In the genomic region with DNA sequence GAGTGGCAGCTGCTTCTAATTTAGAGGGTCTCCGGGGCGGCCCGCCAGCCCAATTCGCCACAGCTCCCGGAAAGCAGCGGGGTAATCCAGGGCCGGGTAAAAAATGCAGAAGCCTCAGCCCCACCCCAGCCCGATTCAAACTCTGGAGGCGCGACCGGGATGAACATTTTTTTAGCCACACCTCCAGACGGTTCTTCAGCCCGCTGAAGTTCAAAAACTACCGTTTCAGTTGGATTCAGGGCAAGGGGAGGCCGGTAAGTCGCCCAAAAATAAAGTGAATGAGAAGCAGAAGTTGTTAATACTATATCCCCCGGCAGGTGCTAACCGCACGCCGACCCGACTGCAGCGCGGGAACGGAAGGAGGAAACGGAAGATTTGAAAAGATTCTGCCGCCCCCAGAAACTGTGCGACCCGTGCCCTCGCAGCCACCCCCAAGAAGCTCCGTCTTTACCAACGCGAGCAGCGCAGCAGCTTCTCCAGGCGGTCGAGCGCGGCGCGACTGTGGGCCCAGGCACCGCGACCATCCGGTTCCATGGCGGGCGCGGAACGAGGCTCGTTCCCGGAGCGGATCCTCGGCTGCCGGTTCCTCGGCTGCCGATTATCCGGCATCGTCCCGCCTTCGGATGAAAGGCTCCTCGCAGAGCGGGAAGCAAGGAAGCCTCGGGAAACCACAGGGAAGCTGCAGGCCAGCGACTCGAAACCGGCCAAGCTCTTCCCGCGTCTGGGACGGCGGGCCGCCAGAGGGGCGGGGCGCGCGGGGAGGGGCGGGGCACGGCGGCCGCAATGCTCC, we compare ENCODE assay signal across 1 cellular context.
TF ChIP-seq lines count a peak whose summit lies in the region.

A gene (minus strand): TSS at position 723 of the 790 bp plus-strand sequence. CDS start 114 bp downstream, at position 609.

TF ChIP-seq in HEK293, 187 proteins besides CTCF, POLR2A, EP300 and RAD21 (continued from another document and continues in another):
- TF ChIP-seq, protein P1, sequence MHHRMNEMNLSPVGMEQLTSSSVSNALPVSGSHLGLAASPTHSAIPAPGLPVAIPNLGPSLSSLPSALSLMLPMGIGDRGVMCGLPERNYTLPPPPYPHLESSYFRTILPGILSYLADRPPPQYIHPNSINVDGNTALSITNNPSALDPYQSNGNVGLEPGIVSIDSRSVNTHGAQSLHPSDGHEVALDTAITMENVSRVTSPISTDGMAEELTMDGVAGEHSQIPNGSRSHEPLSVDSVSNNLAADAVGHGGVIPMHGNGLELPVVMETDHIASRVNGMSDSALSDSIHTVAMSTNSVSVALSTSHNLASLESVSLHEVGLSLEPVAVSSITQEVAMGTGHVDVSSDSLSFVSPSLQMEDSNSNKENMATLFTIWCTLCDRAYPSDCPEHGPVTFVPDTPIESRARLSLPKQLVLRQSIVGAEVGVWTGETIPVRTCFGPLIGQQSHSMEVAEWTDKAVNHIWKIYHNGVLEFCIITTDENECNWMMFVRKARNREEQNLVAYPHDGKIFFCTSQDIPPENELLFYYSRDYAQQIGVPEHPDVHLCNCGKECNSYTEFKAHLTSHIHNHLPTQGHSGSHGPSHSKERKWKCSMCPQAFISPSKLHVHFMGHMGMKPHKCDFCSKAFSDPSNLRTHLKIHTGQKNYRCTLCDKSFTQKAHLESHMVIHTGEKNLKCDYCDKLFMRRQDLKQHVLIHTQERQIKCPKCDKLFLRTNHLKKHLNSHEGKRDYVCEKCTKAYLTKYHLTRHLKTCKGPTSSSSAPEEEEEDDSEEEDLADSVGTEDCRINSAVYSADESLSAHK (tag by site-specific recombination; IDR thresholded peaks at IDR 0.05) = no peak
- TF ChIP-seq ZNF214 (tag by site-specific recombination; IDR thresholded peaks at IDR 0.05; ENCODE audit: borderline replicate concordance) = no peak
- TF ChIP-seq, protein P2, sequence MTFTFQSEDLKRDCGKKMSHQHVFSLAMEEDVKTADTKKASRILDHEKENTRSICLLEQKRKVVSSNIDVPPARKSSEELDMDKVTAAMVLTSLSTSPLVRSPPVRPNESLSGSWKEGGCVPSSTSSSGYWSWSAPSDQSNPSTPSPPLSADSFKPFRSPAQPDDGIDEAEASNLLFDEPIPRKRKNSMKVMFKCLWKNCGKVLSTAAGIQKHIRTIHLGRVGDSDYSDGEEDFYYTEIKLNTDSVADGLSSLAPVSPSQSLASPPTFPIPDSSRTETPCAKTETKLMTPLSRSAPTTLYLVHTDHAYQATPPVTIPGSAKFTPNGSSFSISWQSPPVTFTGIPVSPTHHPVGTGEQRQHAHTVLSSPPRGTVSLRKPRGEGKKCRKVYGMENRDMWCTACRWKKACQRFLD (tag by site-specific recombination; IDR thresholded peaks at IDR 0.05) = no peak
- TF ChIP-seq ZNF473 (tag by site-specific recombination; IDR thresholded peaks at IDR 0.05) = no peak
- TF ChIP-seq KLF1 (tag by site-specific recombination; IDR thresholded peaks at IDR 0.05) = no peak; the same call in 1 of the 2 replicates
- no peak for TF ChIP-seq ZNF416 (tag by site-specific recombination; IDR thresholded peaks at IDR 0.05)
- TF ChIP-seq, protein P3, sequence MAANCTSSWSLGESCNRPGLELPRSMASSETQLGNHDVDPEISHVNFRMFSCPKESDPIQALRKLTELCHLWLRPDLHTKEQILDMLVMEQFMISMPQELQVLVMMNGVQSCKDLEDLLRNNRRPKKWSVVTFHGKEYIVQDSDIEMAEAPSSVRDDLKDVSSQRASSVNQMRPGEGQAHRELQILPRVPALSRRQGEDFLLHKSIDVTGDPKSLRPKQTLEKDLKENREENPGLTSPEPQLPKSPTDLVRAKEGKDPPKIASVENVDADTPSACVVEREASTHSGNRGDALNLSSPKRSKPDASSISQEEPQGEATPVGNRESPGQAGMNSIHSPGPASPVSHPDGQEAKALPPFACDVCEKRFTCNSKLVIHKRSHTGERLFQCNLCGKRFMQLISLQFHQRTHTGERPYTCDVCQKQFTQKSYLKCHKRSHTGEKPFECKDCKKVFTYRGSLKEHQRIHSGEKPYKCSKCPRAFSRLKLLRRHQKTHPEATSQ (tag by site-specific recombination; IDR thresholded peaks at IDR 0.05) = no peak
- peak; percentile 15; the same call in 1 of the 2 replicates for TF ChIP-seq SP3 (tag by site-specific recombination; IDR thresholded peaks at IDR 0.05)
- TF ChIP-seq, protein P4, sequence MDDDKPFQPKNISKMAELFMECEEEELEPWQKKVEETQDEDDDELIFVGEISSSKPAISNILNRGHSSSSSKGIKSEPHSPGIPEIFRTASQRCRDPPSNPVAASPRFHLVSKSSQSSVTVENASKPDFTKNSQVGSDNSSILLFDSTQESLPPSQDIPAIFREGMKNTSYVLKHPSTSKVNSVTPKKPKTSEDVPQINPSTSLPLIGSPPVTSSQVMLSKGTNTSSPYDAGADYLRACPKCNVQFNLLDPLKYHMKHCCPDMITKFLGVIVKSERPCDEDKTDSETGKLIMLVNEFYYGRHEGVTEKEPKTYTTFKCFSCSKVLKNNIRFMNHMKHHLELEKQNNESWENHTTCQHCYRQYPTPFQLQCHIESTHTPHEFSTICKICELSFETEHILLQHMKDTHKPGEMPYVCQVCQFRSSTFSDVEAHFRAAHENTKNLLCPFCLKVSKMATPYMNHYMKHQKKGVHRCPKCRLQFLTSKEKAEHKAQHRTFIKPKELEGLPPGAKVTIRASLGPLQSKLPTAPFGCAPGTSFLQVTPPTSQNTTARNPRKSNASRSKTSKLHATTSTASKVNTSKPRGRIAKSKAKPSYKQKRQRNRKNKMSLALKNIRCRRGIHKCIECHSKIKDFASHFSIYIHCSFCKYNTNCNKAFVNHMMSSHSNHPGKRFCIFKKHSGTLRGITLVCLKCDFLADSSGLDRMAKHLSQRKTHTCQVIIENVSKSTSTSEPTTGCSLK (tag by site-specific recombination; IDR thresholded peaks at IDR 0.05) = no peak
- TF ChIP-seq, protein P5, sequence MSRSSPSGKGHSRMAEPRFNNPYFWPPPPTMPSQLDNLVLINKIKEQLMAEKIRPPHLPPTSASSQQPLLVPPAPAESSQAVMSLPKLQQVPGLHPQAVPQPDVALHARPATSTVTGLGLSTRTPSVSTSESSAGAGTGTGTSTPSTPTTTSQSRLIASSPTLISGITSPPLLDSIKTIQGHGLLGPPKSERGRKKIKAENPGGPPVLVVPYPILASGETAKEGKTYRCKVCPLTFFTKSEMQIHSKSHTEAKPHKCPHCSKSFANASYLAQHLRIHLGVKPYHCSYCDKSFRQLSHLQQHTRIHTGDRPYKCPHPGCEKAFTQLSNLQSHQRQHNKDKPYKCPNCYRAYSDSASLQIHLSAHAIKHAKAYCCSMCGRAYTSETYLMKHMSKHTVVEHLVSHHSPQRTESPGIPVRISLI (tag by site-specific recombination; IDR thresholded peaks at IDR 0.05) = no peak
- no peak for TF ChIP-seq ZNF19 (tag by site-specific recombination; IDR thresholded peaks at IDR 0.05; ENCODE audit: low read depth)
- TF ChIP-seq, protein P6, sequence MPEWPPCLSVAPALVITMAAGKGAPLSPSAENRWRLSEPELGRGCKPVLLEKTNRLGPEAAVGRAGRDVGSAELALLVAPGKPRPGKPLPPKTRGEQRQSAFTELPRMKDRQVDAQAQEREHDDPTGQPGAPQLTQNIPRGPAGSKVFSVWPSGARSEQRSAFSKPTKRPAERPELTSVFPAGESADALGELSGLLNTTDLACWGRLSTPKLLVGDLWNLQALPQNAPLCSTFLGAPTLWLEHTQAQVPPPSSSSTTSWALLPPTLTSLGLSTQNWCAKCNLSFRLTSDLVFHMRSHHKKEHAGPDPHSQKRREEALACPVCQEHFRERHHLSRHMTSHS (tag by site-specific recombination; IDR thresholded peaks at IDR 0.05) = no peak
- TF ChIP-seq REPIN1 (tag by site-specific recombination; IDR thresholded peaks at IDR 0.05; ENCODE audit: low read depth) = no peak
- TF ChIP-seq, protein P7, sequence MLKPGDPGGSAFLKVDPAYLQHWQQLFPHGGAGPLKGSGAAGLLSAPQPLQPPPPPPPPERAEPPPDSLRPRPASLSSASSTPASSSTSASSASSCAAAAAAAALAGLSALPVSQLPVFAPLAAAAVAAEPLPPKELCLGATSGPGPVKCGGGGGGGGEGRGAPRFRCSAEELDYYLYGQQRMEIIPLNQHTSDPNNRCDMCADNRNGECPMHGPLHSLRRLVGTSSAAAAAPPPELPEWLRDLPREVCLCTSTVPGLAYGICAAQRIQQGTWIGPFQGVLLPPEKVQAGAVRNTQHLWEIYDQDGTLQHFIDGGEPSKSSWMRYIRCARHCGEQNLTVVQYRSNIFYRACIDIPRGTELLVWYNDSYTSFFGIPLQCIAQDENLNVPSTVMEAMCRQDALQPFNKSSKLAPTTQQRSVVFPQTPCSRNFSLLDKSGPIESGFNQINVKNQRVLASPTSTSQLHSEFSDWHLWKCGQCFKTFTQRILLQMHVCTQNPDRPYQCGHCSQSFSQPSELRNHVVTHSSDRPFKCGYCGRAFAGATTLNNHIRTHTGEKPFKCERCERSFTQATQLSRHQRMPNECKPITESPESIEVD (tag by site-specific recombination; IDR thresholded peaks at IDR 0.05) = no peak
- TF ChIP-seq, protein P8, sequence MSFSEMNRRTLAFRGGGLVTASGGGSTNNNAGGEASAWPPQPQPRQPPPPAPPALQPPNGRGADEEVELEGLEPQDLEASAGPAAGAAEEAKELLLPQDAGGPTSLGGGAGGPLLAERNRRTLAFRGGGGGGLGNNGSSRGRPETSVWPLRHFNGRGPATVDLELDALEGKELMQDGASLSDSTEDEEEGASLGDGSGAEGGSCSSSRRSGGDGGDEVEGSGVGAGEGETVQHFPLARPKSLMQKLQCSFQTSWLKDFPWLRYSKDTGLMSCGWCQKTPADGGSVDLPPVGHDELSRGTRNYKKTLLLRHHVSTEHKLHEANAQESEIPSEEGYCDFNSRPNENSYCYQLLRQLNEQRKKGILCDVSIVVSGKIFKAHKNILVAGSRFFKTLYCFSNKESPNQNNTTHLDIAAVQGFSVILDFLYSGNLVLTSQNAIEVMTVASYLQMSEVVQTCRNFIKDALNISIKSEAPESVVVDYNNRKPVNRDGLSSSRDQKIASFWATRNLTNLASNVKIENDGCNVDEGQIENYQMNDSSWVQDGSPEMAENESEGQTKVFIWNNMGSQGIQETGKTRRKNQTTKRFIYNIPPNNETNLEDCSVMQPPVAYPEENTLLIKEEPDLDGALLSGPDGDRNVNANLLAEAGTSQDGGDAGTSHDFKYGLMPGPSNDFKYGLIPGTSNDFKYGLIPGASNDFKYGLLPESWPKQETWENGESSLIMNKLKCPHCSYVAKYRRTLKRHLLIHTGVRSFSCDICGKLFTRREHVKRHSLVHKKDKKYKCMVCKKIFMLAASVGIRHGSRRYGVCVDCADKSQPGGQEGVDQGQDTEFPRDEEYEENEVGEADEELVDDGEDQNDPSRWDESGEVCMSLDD (tag by site-specific recombination; IDR thresholded peaks at IDR 0.05) = 0 out of 2 replicates have a peak, but pooled peaks have one; percentile 36
- TF ChIP-seq MYNN (tag by site-specific recombination; IDR thresholded peaks at IDR 0.05; ENCODE audit: borderline replicate concordance) = no peak
- TF ChIP-seq SCRT2 (tag by site-specific recombination; IDR thresholded peaks at IDR 0.05) = no peak
- no peak for TF ChIP-seq ZNF138 (tag by site-specific recombination; IDR thresholded peaks at IDR 0.05; ENCODE audit: borderline replicate concordance)
- TF ChIP-seq ZFP37 (tag by site-specific recombination; IDR thresholded peaks at IDR 0.05) = peak; percentile 53; the same call in 1 of the 2 replicates
- TF ChIP-seq, protein P9, sequence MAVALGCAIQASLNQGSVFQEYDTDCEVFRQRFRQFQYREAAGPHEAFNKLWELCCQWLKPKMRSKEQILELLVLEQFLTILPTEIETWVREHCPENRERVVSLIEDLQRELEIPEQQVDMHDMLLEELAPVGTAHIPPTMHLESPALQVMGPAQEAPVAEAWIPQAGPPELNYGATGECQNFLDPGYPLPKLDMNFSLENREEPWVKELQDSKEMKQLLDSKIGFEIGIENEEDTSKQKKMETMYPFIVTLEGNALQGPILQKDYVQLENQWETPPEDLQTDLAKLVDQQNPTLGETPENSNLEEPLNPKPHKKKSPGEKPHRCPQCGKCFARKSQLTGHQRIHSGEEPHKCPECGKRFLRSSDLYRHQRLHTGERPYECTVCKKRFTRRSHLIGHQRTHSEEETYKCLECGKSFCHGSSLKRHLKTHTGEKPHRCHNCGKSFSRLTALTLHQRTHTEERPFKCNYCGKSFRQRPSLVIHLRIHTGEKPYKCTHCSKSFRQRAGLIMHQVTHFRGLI (tag by site-specific recombination; IDR thresholded peaks at IDR 0.05) = no peak
- no peak for TF ChIP-seq ZNF391 (tag by site-specific recombination; IDR thresholded peaks at IDR 0.05; ENCODE audit: borderline replicate concordance, low read depth)
- TF ChIP-seq ZBTB17 (tag by site-specific recombination; IDR thresholded peaks at IDR 0.05) = peak; percentile 63
- TF ChIP-seq, protein P10, sequence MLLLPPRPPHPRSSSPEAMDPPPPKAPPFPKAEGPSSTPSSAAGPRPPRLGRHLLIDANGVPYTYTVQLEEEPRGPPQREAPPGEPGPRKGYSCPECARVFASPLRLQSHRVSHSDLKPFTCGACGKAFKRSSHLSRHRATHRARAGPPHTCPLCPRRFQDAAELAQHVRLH (tag by site-specific recombination; IDR thresholded peaks at IDR 0.05) = no peak
- TF ChIP-seq ZNF776 (tag by site-specific recombination; IDR thresholded peaks at IDR 0.05; ENCODE audit: borderline replicate concordance) = no peak
- TF ChIP-seq, protein P11, sequence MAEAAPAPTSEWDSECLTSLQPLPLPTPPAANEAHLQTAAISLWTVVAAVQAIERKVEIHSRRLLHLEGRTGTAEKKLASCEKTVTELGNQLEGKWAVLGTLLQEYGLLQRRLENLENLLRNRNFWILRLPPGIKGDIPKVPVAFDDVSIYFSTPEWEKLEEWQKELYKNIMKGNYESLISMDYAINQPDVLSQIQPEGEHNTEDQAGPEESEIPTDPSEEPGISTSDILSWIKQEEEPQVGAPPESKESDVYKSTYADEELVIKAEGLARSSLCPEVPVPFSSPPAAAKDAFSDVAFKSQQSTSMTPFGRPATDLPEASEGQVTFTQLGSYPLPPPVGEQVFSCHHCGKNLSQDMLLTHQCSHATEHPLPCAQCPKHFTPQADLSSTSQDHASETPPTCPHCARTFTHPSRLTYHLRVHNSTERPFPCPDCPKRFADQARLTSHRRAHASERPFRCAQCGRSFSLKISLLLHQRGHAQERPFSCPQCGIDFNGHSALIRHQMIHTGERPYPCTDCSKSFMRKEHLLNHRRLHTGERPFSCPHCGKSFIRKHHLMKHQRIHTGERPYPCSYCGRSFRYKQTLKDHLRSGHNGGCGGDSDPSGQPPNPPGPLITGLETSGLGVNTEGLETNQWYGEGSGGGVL (tag by site-specific recombination; IDR thresholded peaks at IDR 0.05) = no peak
- no peak for TF ChIP-seq ZBTB48 (tag by site-specific recombination; IDR thresholded peaks at IDR 0.05)
- no peak for TF ChIP-seq EGR2 (tag by site-specific recombination; IDR thresholded peaks at IDR 0.05; ENCODE audit: low read depth)
- TF ChIP-seq KLF8 (tag by site-specific recombination; IDR thresholded peaks at IDR 0.05) = peak; percentile 40; the same call in 1 of the 2 replicates
- TF ChIP-seq ZNF223 (tag by site-specific recombination; IDR thresholded peaks at IDR 0.05) = no peak
- TF ChIP-seq, protein P12, sequence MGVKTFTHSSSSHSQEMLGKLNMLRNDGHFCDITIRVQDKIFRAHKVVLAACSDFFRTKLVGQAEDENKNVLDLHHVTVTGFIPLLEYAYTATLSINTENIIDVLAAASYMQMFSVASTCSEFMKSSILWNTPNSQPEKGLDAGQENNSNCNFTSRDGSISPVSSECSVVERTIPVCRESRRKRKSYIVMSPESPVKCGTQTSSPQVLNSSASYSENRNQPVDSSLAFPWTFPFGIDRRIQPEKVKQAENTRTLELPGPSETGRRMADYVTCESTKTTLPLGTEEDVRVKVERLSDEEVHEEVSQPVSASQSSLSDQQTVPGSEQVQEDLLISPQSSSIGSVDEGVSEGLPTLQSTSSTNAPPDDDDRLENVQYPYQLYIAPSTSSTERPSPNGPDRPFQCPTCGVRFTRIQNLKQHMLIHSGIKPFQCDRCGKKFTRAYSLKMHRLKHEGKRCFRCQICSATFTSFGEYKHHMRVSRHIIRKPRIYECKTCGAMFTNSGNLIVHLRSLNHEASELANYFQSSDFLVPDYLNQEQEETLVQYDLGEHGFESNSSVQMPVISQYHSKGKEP (tag by site-specific recombination; IDR thresholded peaks at IDR 0.05) = no peak
